1 cellular context compared by ENCODE assay signal in genomic region chr2:24123212-24124002, GRCh38.
A peak's percentile ranks its signal among the peaks of the same experiment; 100 is the strongest.
TF ChIP-seq lines count a peak whose summit lies in the region.

FAM228B (plus strand) TSS chr2:24123469; CDS start chr2:24124362, 893 bp downstream.
PFN4 (minus strand) TSS chr2:24123334; CDS start chr2:24122535, 799 bp downstream.

TF ChIP-seq in K562, 482 proteins besides CTCF, POLR2A, EP300 and RAD21 (continued from another document and continues in another):
- no peak for TF ChIP-seq CHD7 (IDR thresholded peaks at IDR 0.05; ENCODE audit: low read depth, low read length)
- peak; percentile 63; the same call in 1 of the 2 replicates for TF ChIP-seq KLF1 (tag; IDR thresholded peaks at IDR 0.05)
- no peak for TF ChIP-seq HNRNPH1 (optimal IDR thresholded peaks at IDR 0.05; ENCODE audit: low read depth, low read length)
- peak in 1 of 2 experiments; percentile 13; a peak in 1 of 4 replicates for TF ChIP-seq SRF (CRISPR knock-in tag; IDR thresholded peaks at IDR 0.05)
- TF ChIP-seq MYC (IDR thresholded peaks at IDR 0.05; ENCODE audit: low read depth, low read length) = peak; percentile 75
- TF ChIP-seq MYC (CRISPR knock-in tag; IDR thresholded peaks at IDR 0.05; ENCODE audit: borderline replicate concordance, low read depth) = no peak
- peak; percentile 65 for TF ChIP-seq ATF7 (IDR thresholded peaks at IDR 0.05)
- TF ChIP-seq NFE2 (IDR thresholded peaks at IDR 0.05; ENCODE audit: low read depth) = no peak
- no peak for TF ChIP-seq WHSC1 (IDR thresholded peaks at IDR 0.05; ENCODE audit: low read length)
- TF ChIP-seq CBX2 (IDR thresholded peaks at IDR 0.05; ENCODE audit: insufficient read depth, low read length, poor library complexity, severe bottlenecking) = no peak
- TF ChIP-seq SREBF2 (CRISPR knock-in tag; IDR thresholded peaks at IDR 0.05) = no peak
- TF ChIP-seq RBM14 (IDR thresholded peaks at IDR 0.05; ENCODE audit: borderline replicate concordance, insufficient read depth, low read depth, low read length) = no peak
- TF ChIP-seq MITF (IDR thresholded peaks at IDR 0.05) = no peak
- TF ChIP-seq SNIP1 (IDR thresholded peaks at IDR 0.05; ENCODE audit: low read depth) = no peak
- TF ChIP-seq ETS2 (tag; IDR thresholded peaks at IDR 0.05; ENCODE audit: borderline replicate concordance, poor library complexity, severe bottlenecking) = no peak
- no peak for TF ChIP-seq ZFP36 (IDR thresholded peaks at IDR 0.05; ENCODE audit: low read depth, low read length, partially characterized antibody)
- no peak for TF ChIP-seq ZNF644 (tag; IDR thresholded peaks at IDR 0.05; ENCODE audit: low read depth)
- TF ChIP-seq ZNF217 (CRISPR knock-in tag; IDR thresholded peaks at IDR 0.05) = no peak
- no peak for TF ChIP-seq NFE2L1 (tag; IDR thresholded peaks at IDR 0.05; ENCODE audit: borderline replicate concordance, low read depth)
- TF ChIP-seq FUS (optimal IDR thresholded peaks at IDR 0.05; ENCODE audit: low read depth, low read length) = peak; percentile 36
- TF ChIP-seq MCM2 (IDR thresholded peaks at IDR 0.05; ENCODE audit: low read depth) = no peak
- TF ChIP-seq RBBP5 (IDR thresholded peaks at IDR 0.05; ENCODE audit: borderline replicate concordance, insufficient read depth, low read length, poor library complexity, severe bottlenecking) = peak; percentile 89
- no peak for TF ChIP-seq POLR2AphosphoS2 (IDR thresholded peaks at IDR 0.05; ENCODE audit: low read length)
- TF ChIP-seq HES1 (IDR thresholded peaks at IDR 0.05; ENCODE audit: low read depth) = no peak
- no peak for TF ChIP-seq SIX5 (IDR thresholded peaks at IDR 0.05; ENCODE audit: borderline replicate concordance in 1 of 2, insufficient read depth in 1 of 2, low read depth in 1 of 2, low read length in 2 of 2)
- peak; percentile 77 for TF ChIP-seq PBX2 (CRISPR knock-in tag; IDR thresholded peaks at IDR 0.05; ENCODE audit: low read depth)
- peak; percentile 80 for TF ChIP-seq PBX2 (tag; conservative IDR thresholded peaks at IDR 0.05; ENCODE audit: low read depth)
- TF ChIP-seq POLR2B (IDR thresholded peaks at IDR 0.05; ENCODE audit: low read depth, partially characterized antibody) = peak; percentile 43
- TF ChIP-seq ATF3 (IDR thresholded peaks at IDR 0.05) = no peak
- TF ChIP-seq ATF3 (CRISPR knock-in tag; conservative IDR thresholded peaks at IDR 0.05) = no peak
- TF ChIP-seq ZNF121 (CRISPR knock-in tag; conservative IDR thresholded peaks at IDR 0.05) = no peak
- TF ChIP-seq SP2 (IDR thresholded peaks at IDR 0.05; ENCODE audit: extremely low read depth, low read depth, low read length, poor library complexity, severe bottlenecking) = peak; percentile 47
- no peak for TF ChIP-seq ETV5 (CRISPR knock-in tag; IDR thresholded peaks at IDR 0.05; ENCODE audit: low read depth)
- no peak for TF ChIP-seq RAD51 (IDR thresholded peaks at IDR 0.05; ENCODE audit: borderline replicate concordance, low read depth)
- no peak for TF ChIP-seq ZNF140 (CRISPR knock-in tag; IDR thresholded peaks at IDR 0.05)
- no peak for TF ChIP-seq ELK3 (CRISPR knock-in tag; IDR thresholded peaks at IDR 0.05)
- TF ChIP-seq PHF20 (IDR thresholded peaks at IDR 0.05; ENCODE audit: partially characterized antibody) = peak; percentile 45
- no peak for TF ChIP-seq ZNF76 (CRISPR knock-in tag; IDR thresholded peaks at IDR 0.05; ENCODE audit: borderline replicate concordance)
- TF ChIP-seq KAT8 (IDR thresholded peaks at IDR 0.05; ENCODE audit: low read depth) = no peak
- no peak for TF ChIP-seq ZNF699 (CRISPR knock-in tag; IDR thresholded peaks at IDR 0.05; ENCODE audit: insufficient replicate concordance)
- no peak; the same call in 1 of the 2 replicates for TF ChIP-seq HDGF (IDR thresholded peaks at IDR 0.05)
- no peak for TF ChIP-seq SREBF1 (IDR thresholded peaks at IDR 0.05; ENCODE audit: borderline replicate concordance, low read depth, low read length)
- no peak for TF ChIP-seq CHAMP1 (IDR thresholded peaks at IDR 0.05)
- no peak for TF ChIP-seq MEF2D (tag; conservative IDR thresholded peaks at IDR 0.05; ENCODE audit: low read depth)
- TF ChIP-seq OTX1 (CRISPR knock-in tag; IDR thresholded peaks at IDR 0.05) = no peak
- TF ChIP-seq RFX7 (CRISPR knock-in tag; IDR thresholded peaks at IDR 0.05) = no peak
